ENCODE assay signal across 13 cellular contexts in the genomic region with DNA sequence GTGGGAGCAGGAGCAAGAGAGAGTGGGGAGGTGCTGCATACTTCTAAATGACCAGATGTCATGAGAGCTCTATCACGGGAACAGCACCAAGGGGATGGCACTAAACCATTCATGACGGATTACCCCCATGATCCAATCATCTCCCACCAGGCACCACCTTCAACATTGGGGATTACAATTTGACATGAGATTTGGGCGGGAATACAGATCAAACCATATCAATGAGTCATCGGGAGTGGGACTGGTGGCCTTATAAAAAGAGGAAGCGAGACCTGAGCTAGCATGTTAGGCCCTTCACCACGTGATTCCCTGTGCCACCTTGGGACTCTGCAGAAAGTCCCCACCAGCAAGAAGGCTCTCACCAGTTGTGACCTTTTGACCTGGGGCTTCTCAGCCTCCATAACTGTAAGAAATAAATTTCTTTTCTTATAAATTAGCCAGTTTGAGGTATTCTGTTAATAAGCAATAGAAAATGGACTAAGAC. TPM values are rescaled to one million over a fixed set of nuclear protein-coding genes. Genes with fewer than 3 reads are reported as not detected.
DNase-seq lines count a peak whose midpoint lies in the region; ATAC-seq and TF ChIP-seq lines count a peak whose summit lies in the region.
"Had no signal": no experiment of that assay in that cellular context is flagged by ENCODE, and none has a peak within 500 bp of the region (broad histone marks: within the 10 kb centered on the region; RNA-seq: fewer than 3 reads in every experiment).

No MANE protein-coding gene starts in this region.

- ATAC-seq in GM18502 (IDR thresholded peaks at IDR 0.05; ENCODE audit: poor library complexity, unreplicated experiment): peak; percentile 98
- peak; percentile 94 for ATAC-seq in GM21381 (IDR thresholded peaks at IDR 0.05; ENCODE audit: unreplicated experiment)
- ATAC-seq in HG03135 (IDR thresholded peaks at IDR 0.05; ENCODE audit: unreplicated experiment): peak; percentile 93
- no peak for ATAC-seq in left cardiac atrium
- ATAC-seq: HepG2, PC-3 had no signal

- DNase-seq in RPMI8226 (peak; percentile 88), AG08396 (ENCODE audit: low spot score) (no peak), left cardiac atrium (no peak), NCI-H2081 treated with DMSO at 0.1 percent for 48 hours (lab: John Stamatoyannopoulos, UW) (no peak), left ventricle myocardium inferior (no peak)
- DNase-seq: activated CD8-positive, alpha-beta memory T cell treated with anti-CD3 and anti-CD28 coated beads, Interleukin-2, amount 50 U/mL, for 4 hours; PC-3 had no signal

- no peak overlapping the region for H3K4me3 ChIP-seq in left ventricle myocardium inferior

- no peaks in the 10 kb centered on the region for H3K27me3 ChIP-seq in left ventricle myocardium inferior (ENCODE audit: low read depth)

- TF ChIP-seq CTCF in left ventricle myocardium inferior (IDR thresholded peaks at IDR 0.05; ENCODE audit: borderline replicate concordance): no peak

- no peaks in the 10 kb centered on the region for H3K4me1 ChIP-seq in left ventricle myocardium inferior

- H3K9me3 ChIP-seq in left ventricle myocardium inferior (replicated peaks): peaks cover 18% of the 10 kb centered on the region
- H3K9me3 ChIP-seq: neutrophil had no signal

- H3K27ac ChIP-seq in left ventricle myocardium inferior (replicated peaks): no peak overlapping the region
- H3K27ac ChIP-seq: neutrophil had no signal

- intact Hi-C loops in left cardiac atrium (cut with DNase I) (no loop called here), left ventricle myocardium inferior (cut with micrococcal nuclease) (no loop called here)

- no peaks in the 10 kb centered on the region for H3K36me3 ChIP-seq in left ventricle myocardium inferior
- H3K36me3 ChIP-seq: neutrophil had no signal

RNA-seq across cellular contexts. Expression of a gene that starts 28.7 kb away (rescaled TPM):
- total RNA-seq in left cardiac atrium (not detected), left ventricle myocardium inferior (1.3 TPM)
- total RNA-seq: Daoy, HepG2, PC-3 had no signal

RNA-seq across cellular contexts. Expression of a gene that starts 42.9 kb away (rescaled TPM):
- total RNA-seq in left cardiac atrium: 10 to 100 TPM; 24.4 to 25.1 TPM
- 20.2 TPM for total RNA-seq in left ventricle myocardium inferior

RNA-seq across cellular contexts. Expression of a gene that starts 55.0 kb away (rescaled TPM):
- total RNA-seq in left cardiac atrium (under 1 TPM; 0.18 to 0.21 TPM), left ventricle myocardium inferior (0.25 TPM)
- total RNA-seq: Daoy, HepG2, PC-3 had no signal

Comparison
In these comparisons a context has a peak if more than half of its experiments do, and no peak if none do; other contexts are left out.
1. ATAC-seq: peak in GM18502 (single experiment), GM21381 (single experiment) and HG03135 (single experiment); none in left cardiac atrium (0 of 2).